Comparison of ENCODE assay signal across 9 cellular contexts in the genomic region with DNA sequence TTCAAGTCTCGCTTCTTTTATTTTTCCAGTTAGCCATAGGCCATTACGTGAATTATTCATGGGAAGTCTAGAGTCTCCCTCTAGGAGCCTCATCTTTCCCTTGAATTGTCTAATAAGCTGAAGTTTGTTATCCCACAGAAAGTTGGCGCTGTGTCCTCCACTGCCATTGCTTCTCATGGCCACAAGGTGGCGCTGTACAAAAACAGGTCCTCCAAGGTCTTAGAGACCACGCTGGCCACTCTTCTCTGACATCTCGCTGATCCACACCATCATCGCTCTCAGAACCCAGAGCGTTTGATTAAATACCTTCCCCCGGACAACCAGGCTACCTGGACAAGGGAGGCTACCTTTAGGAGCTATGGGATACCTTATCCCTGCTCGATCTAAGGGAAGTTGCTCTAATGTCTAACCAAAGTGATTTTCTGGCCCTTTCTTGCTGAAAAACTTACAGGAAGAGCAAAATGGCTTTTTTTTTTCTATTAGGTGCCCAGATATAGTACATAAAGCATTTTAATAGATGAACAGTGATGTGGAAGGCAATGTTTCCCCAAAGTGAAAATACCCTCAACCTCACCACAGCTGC.
DNase-seq lines count a peak whose midpoint lies in the region; ATAC-seq and TF ChIP-seq lines count a peak whose summit lies in the region.
"Had no signal": no experiment of that assay in that cellular context is flagged by ENCODE, and none has a peak within 500 bp of the region (broad histone marks: within the 10 kb centered on the region; RNA-seq: fewer than 3 reads in every experiment).

No MANE protein-coding gene starts in this region.

- H3K4me1 Mint-ChIP-seq in CD14-positive monocyte (peaks cover 2% of the 10 kb centered on the region), chondrocyte (ENCODE audit: low read depth) (no peaks in the 10 kb centered on the region)
- H3K4me1 Mint-ChIP-seq in stimulated activated naive CD8-positive, alpha-beta T cell treated with anti-CD3 and anti-CD28 coated beads, Interleukin-15, amount 100 ng/mL, for 72 hours: no peaks in the 10 kb centered on the region

- H3K4me3 Mint-ChIP-seq in CD14-positive monocyte (no peak overlapping the region), chondrocyte (ENCODE audit: unreplicated experiment) (no peak overlapping the region)
- peak overlapping the region in 1 of 2 donors; percentile 31 for H3K4me3 Mint-ChIP-seq in stimulated activated naive CD8-positive, alpha-beta T cell treated with anti-CD3 and anti-CD28 coated beads, Interleukin-15, amount 100 ng/mL, for 72 hours
- H3K4me3 Mint-ChIP-seq: IgD-negative memory B cell had no signal

- H3K9me2 ChIP-seq in SK-N-SH: no peaks in the 10 kb centered on the region

- H3K36me3 ChIP-seq in SK-N-SH (replicated peaks in 1 of 2; ENCODE audit: control insufficient read depth in 1 of 2, insufficient read depth in 2 of 2, low read length in 1 of 2): no peaks in the 10 kb centered on the region
- no peaks in the 10 kb centered on the region for H3K36me3 ChIP-seq in liver (ENCODE audit: control insufficient read depth in 4 of 4, insufficient read depth in 3 of 4, low read depth in 1 of 4, low read length in 3 of 4)

- no peaks in the 10 kb centered on the region for H3K9me3 Mint-ChIP-seq in CD14-positive monocyte
- H3K9me3 Mint-ChIP-seq in chondrocyte (ENCODE audit: low read depth): no peaks in the 10 kb centered on the region
- H3K9me3 Mint-ChIP-seq in stimulated activated naive CD8-positive, alpha-beta T cell treated with anti-CD3 and anti-CD28 coated beads, Interleukin-15, amount 100 ng/mL, for 72 hours: no peaks in the 10 kb centered on the region

- H3K79me2 ChIP-seq in SK-N-SH (ENCODE audit: insufficient read depth): no peaks in the 10 kb centered on the region

- no peak for TF ChIP-seq EP300 in SK-N-SH (IDR thresholded peaks at IDR 0.05; ENCODE audit: borderline replicate concordance in 1 of 2, low read depth in 1 of 2, low read length in 1 of 2)

- intact Hi-C loops in CD14-positive monocyte (cut with micrococcal nuclease): no loop called here

- H3K27ac ChIP-seq in SK-N-SH (ENCODE audit: low read depth in 2 of 2, low read length in 1 of 2) (no peak overlapping the region; a peak in 1 of 4 replicates), liver (ENCODE audit: low read depth in 1 of 2, low read length in 2 of 2) (no peak overlapping the region)

- H3K27me3 ChIP-seq in SK-N-SH (ENCODE audit: insufficient read depth) (no peaks in the 10 kb centered on the region), liver (ENCODE audit: control insufficient read depth in 4 of 4, insufficient read depth in 4 of 4, low read length in 3 of 4) (peaks cover 0 to 12% (median 3%) of the 10 kb centered on the region in 4 donors)

- no peaks in the 10 kb centered on the region for H4K20me1 ChIP-seq in SK-N-SH (ENCODE audit: insufficient read depth)

- H3K4me3 ChIP-seq in LNCaP clone FGC (ENCODE audit: low read depth, low read length) (no peak overlapping the region), SK-N-SH (ENCODE audit: low read depth in 2 of 2, low read length in 1 of 2) (peak overlapping the region in 1 of 2 experiments; percentile 36; a peak in 1 of 4 replicates), liver (ENCODE audit: low read depth in 1 of 3, low read length in 3 of 3) (no peak overlapping the region)

- no peak overlapping the region for H2AFZ ChIP-seq in SK-N-SH (ENCODE audit: low read depth)

- CTCF ChIA-PET in SK-N-SH (lab: Yijun Ruan, JAX): interaction anchor here (0.6 to 6.9 kb wide), 61 partner anchors 9 to 1068 kb away, joined by 3 to 138 read pairs (median 3); partner anchors contain the start of genes SRRM4 and SUDS3

- H3F3A ChIP-seq in SK-N-SH (replicated peaks; ENCODE audit: insufficient read depth): peaks cover 9% of the 10 kb centered on the region

- ATAC-seq in GM18868 (IDR thresholded peaks at IDR 0.05; ENCODE audit: unreplicated experiment): peak; percentile 65
- ATAC-seq in stimulated activated naive CD8-positive, alpha-beta T cell treated with anti-CD3 and anti-CD28 coated beads, Interleukin-15, amount 100 ng/mL, for 72 hours: peak; percentile 64
- no peak for ATAC-seq in GM21423 (IDR thresholded peaks at IDR 0.05; ENCODE audit: unreplicated experiment)

- H3K36me3 Mint-ChIP-seq in CD14-positive monocyte (no peaks in the 10 kb centered on the region), chondrocyte (ENCODE audit: low read depth) (no peaks in the 10 kb centered on the region)

- peak; percentile 70 for TF ChIP-seq RAD21 in SK-N-SH (IDR thresholded peaks at IDR 0.05; ENCODE audit: low read length)
- peak; percentile 74 to 82 for TF ChIP-seq RAD21 in liver (IDR thresholded peaks at IDR 0.05)

- H3K27ac Mint-ChIP-seq in CD14-positive monocyte (no peak overlapping the region), chondrocyte (ENCODE audit: unreplicated experiment) (no peak overlapping the region)
- no peak overlapping the region for H3K27ac Mint-ChIP-seq in stimulated activated naive CD8-positive, alpha-beta T cell treated with anti-CD3 and anti-CD28 coated beads, Interleukin-15, amount 100 ng/mL, for 72 hours
- H3K27ac Mint-ChIP-seq: IgD-negative memory B cell had no signal

- POLR2A ChIA-PET in SK-N-SH (lab: Yijun Ruan, JAX): no interaction called here

- DNase-seq in CD14-positive monocyte (ENCODE audit: low spot score) (no peak), LNCaP clone FGC (ENCODE audit: low read depth) (peak; percentile 46), SK-N-SH (peak; percentile 62), chondrocyte (ENCODE audit: low spot score) (no peak)
- DNase-seq in stimulated activated naive CD8-positive, alpha-beta T cell treated with anti-CD3 and anti-CD28 coated beads, Interleukin-15, amount 100 ng/mL, for 72 hours: peak; percentile 43 to 58

- H3K4me1 ChIP-seq in SK-N-SH (ENCODE audit: control insufficient read depth in 1 of 2, insufficient read depth in 2 of 2, low read depth in 1 of 2, low read length in 1 of 2) (no peaks in the 10 kb centered on the region; a peak in 1 of 4 replicates), liver (ENCODE audit: control insufficient read depth in 4 of 4, insufficient read depth in 4 of 4, low read length in 3 of 4) (no peaks in the 10 kb centered on the region)

- H3K27me3 Mint-ChIP-seq in CD14-positive monocyte (ENCODE audit: low read depth in 3 of 3) (peaks cover 0 to 9% (median 4%) of the 10 kb centered on the region in 3 donors), chondrocyte (ENCODE audit: low read depth) (peaks cover 3% of the 10 kb centered on the region)
- H3K27me3 Mint-ChIP-seq in stimulated activated naive CD8-positive, alpha-beta T cell treated with anti-CD3 and anti-CD28 coated beads, Interleukin-15, amount 100 ng/mL, for 72 hours: peaks cover 40% of the 10 kb centered on the region

- peak; percentile 96 for TF ChIP-seq CTCF in CD14-positive monocyte (IDR thresholded peaks at IDR 0.05)
- TF ChIP-seq CTCF in LNCaP clone FGC (IDR thresholded peaks at IDR 0.05; ENCODE audit: control insufficient read depth, extremely low read depth, insufficient read depth): peak; percentile 100
- peak; percentile 88 for TF ChIP-seq CTCF in SK-N-SH (IDR thresholded peaks at IDR 0.05)
- peak; percentile 74 for TF ChIP-seq CTCF in chondrocyte (IDR thresholded peaks at IDR 0.05)
- TF ChIP-seq CTCF in liver (IDR thresholded peaks at IDR 0.05; ENCODE audit: low read depth, low read length, missing input control): peak; percentile 93

- H3K9me3 ChIP-seq in SK-N-SH: no peaks in the 10 kb centered on the region
- no peaks in the 10 kb centered on the region for H3K9me3 ChIP-seq in liver (ENCODE audit: control insufficient read depth in 4 of 4, low read length in 3 of 4)

- no peak overlapping the region for H3K4me2 ChIP-seq in SK-N-SH

- H3K9ac ChIP-seq in SK-N-SH: no peak overlapping the region
- no peak overlapping the region for H3K9ac ChIP-seq in liver (ENCODE audit: low read depth in 1 of 2, low read length in 2 of 2)

- WGBS in SK-N-SH (ENCODE audit: low lambda C conversion rate): 24% methylated on average over 10 of the region's 10 CpGs
- 21% methylated on average over 10 of the region's 10 CpGs for WGBS in liver

TF ChIP-seq in SK-N-SH, 30 proteins besides CTCF, POLR2A, EP300 and RAD21:
- TF ChIP-seq SMC3 (IDR thresholded peaks at IDR 0.05; ENCODE audit: low read depth, low read length) (peak; percentile 75), RXRA (IDR thresholded peaks at IDR 0.05; ENCODE audit: borderline replicate concordance, low read depth) (no peak), GATA2 (CRISPR knock-in tag; IDR thresholded peaks at IDR 0.05) (no peak), TCF12 (IDR thresholded peaks at IDR 0.05) (no peak), NFIC (IDR thresholded peaks at IDR 0.05; ENCODE audit: borderline replicate concordance) (0 out of 2 replicates have a peak, but pooled peaks have one; percentile 6)
TF ChIP-seq in SK-N-SH: peak in this region for 2.

TF ChIP-seq in liver, 16 proteins besides CTCF, POLR2A, EP300 and RAD21:
- TF ChIP-seq, protein P1, sequence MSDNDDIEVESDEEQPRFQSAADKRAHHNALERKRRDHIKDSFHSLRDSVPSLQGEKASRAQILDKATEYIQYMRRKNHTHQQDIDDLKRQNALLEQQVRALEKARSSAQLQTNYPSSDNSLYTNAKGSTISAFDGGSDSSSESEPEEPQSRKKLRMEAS (IDR thresholded peaks at IDR 0.05): no peak
- TF ChIP-seq YY1 (IDR thresholded peaks at IDR 0.05) (no peak), GABPA (IDR thresholded peaks at IDR 0.05 in 1 of 2, conservative IDR thresholded peaks at IDR 0.05 in 1 of 2) (no peak), ZBTB33 (IDR thresholded peaks at IDR 0.05) (no peak), HNF4A (conservative IDR thresholded peaks at IDR 0.05) (no peak), TAF1 (conservative IDR thresholded peaks at IDR 0.05) (no peak), SP1 (IDR thresholded peaks at IDR 0.05) (no peak), HNF4G (IDR thresholded peaks at IDR 0.05) (no peak)

Comparison
In these comparisons a context has a peak if more than half of its experiments do, and no peak if none do; other contexts are left out.
1. DNase-seq: peak in LNCaP clone FGC (single experiment), SK-N-SH (single experiment) and stimulated activated naive CD8-positive, alpha-beta T cell treated with anti-CD3 and anti-CD28 coated beads, Interleukin-15, amount 100 ng/mL, for 72 hours (2 of 2); none in CD14-positive monocyte (single experiment) and chondrocyte (single experiment).
2. Peak in every context shown above with its lines, with median percentiles within 50 percentile points of each other: CTCF ChIP-seq.